Comparison of ENCODE assay signal across 1 cellular context in the genomic region with DNA sequence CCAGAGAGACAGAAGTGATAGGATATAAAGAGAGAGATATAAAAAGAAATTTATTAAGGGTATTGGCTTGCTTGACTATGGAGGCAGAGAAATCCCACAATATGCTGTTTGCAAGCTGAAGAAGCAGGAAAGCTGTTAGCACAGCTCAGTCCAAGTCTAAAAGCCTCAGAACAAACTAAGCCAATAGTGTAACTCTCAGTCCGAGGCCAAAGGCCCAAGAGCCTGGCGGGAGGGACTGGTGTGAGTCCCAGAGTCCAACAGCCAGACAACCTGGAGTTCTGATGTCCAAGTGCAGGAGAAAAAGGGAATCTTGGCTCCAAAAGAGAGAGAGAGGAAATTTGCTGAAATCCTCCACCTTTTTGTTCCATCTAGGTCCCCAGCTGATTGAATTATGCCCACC.
TF ChIP-seq lines count a peak whose summit lies in the region.

No MANE protein-coding gene starts in this region.

TF ChIP-seq in GM23338, 12 proteins besides CTCF, POLR2A, EP300 and RAD21 (continued from another document):
- TF ChIP-seq, protein P1, sequence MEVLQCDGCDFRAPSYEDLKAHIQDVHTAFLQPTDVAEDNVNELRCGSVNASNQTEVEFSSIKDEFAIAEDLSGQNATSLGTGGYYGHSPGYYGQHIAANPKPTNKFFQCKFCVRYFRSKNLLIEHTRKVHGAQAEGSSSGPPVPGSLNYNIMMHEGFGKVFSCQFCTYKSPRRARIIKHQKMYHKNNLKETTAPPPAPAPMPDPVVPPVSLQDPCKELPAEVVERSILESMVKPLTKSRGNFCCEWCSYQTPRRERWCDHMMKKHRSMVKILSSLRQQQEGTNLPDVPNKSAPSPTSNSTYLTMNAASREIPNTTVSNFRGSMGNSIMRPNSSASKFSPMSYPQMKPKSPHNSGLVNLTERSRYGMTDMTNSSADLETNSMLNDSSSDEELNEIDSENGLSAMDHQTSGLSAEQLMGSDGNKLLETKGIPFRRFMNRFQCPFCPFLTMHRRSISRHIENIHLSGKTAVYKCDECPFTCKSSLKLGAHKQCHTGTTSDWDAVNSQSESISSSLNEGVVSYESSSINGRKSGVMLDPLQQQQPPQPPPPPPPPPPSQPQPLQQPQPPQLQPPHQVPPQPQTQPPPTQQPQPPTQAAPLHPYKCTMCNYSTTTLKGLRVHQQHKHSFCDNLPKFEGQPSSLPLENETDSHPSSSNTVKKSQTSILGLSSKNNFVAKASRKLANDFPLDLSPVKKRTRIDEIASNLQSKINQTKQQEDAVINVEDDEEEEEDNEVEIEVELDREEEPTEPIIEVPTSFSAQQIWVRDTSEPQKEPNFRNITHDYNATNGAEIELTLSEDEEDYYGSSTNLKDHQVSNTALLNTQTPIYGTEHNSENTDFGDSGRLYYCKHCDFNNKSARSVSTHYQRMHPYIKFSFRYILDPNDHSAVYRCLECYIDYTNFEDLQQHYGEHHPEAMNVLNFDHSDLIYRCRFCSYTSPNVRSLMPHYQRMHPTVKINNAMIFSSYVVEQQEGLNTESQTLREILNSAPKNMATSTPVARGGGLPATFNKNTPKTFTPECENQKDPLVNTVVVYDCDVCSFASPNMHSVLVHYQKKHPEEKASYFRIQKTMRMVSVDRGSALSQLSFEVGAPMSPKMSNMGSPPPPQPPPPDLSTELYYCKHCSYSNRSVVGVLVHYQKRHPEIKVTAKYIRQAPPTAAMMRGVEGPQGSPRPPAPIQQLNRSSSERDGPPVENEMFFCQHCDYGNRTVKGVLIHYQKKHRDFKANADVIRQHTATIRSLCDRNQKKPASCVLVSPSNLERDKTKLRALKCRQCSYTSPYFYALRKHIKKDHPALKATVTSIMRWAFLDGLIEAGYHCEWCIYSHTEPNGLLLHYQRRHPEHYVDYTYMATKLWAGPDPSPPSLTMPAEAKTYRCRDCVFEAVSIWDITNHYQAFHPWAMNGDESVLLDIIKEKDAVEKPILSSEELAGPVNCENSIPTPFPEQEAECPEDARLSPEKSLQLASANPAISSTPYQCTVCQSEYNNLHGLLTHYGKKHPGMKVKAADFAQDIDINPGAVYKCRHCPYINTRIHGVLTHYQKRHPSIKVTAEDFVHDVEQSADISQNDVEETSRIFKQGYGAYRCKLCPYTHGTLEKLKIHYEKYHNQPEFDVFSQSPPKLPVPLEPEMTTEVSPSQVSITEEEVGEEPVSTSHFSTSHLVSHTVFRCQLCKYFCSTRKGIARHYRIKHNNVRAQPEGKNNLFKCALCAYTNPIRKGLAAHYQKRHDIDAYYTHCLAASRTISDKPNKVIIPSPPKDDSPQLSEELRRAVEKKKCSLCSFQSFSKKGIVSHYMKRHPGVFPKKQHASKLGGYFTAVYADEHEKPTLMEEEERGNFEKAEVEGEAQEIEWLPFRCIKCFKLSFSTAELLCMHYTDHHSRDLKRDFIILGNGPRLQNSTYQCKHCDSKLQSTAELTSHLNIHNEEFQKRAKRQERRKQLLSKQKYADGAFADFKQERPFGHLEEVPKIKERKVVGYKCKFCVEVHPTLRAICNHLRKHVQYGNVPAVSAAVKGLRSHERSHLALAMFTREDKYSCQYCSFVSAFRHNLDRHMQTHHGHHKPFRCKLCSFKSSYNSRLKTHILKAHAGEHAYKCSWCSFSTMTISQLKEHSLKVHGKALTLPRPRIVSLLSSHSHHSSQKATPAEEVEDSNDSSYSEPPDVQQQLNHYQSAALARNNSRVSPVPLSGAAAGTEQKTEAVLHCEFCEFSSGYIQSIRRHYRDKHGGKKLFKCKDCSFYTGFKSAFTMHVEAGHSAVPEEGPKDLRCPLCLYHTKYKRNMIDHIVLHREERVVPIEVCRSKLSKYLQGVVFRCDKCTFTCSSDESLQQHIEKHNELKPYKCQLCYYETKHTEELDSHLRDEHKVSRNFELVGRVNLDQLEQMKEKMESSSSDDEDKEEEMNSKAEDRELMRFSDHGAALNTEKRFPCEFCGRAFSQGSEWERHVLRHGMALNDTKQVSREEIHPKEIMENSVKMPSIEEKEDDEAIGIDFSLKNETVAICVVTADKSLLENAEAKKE (CRISPR knock-in tag; IDR thresholded peaks at IDR 0.05) = no peak
- no peak for TF ChIP-seq NANOG (IDR thresholded peaks at IDR 0.05; ENCODE audit: borderline replicate concordance)
- TF ChIP-seq POLR2AphosphoS5 (IDR thresholded peaks at IDR 0.05; ENCODE audit: low read depth) = no peak
- TF ChIP-seq EZH2 (IDR thresholded peaks at IDR 0.05; ENCODE audit: low read depth, unreplicated experiment) = no peak
